ENCODE assay signal across 8 cellular contexts in genomic region chr6:161228911-161229591, GRCh38. TPM values are rescaled to one million over a fixed set of nuclear protein-coding genes. Genes with fewer than 3 reads are reported as not detected.
DNase-seq lines count a peak whose midpoint lies in the region; ATAC-seq, FAIRE-seq and TF ChIP-seq lines count a peak whose summit lies in the region.

No MANE protein-coding gene starts in this region.

- H3K27me3 Mint-ChIP-seq in stimulated activated naive CD8-positive, alpha-beta T cell treated with anti-CD3 and anti-CD28 coated beads, Interleukin-15, amount 100 ng/mL, for 72 hours: no peaks in the 10 kb centered on the region

- H3K4me1 Mint-ChIP-seq in stimulated activated naive CD8-positive, alpha-beta T cell treated with anti-CD3 and anti-CD28 coated beads, Interleukin-15, amount 100 ng/mL, for 72 hours: peaks cover 11% of the 10 kb centered on the region

- peak; percentile 69 for ATAC-seq in stimulated activated naive CD8-positive, alpha-beta T cell treated with anti-CD3 and anti-CD28 coated beads, Interleukin-15, Interleukin-2, amounts not matched to agents 100 U/mL and 50 U/mL, for 24 hours
- ATAC-seq in stimulated activated naive CD8-positive, alpha-beta T cell treated with anti-CD3 and anti-CD28 coated beads, Interleukin-15, amount 100 ng/mL, for 72 hours: no peak
- ATAC-seq in lower lobe of right lung: peak; percentile 51 to 68

- no peaks in the 10 kb centered on the region for H3K9me3 ChIP-seq in lower lobe of right lung

- no peak for TF ChIP-seq CTCF in bronchial epithelial cell (IDR thresholded peaks at IDR 0.05; ENCODE audit: insufficient read depth, low read length, severe bottlenecking)
- TF ChIP-seq CTCF in lower lobe of right lung (IDR thresholded peaks at IDR 0.05): no peak

- H3K9me3 Mint-ChIP-seq in stimulated activated naive CD8-positive, alpha-beta T cell treated with anti-CD3 and anti-CD28 coated beads, Interleukin-15, amount 100 ng/mL, for 72 hours: peaks cover 5 to 7% of the 10 kb centered on the region in 2 donors

- H3K4me3 Mint-ChIP-seq in stimulated activated naive CD8-positive, alpha-beta T cell treated with anti-CD3 and anti-CD28 coated beads, Interleukin-15, amount 100 ng/mL, for 72 hours: no peak overlapping the region

- intact Hi-C loops in lower lobe of right lung (cut with DNase I): no loop called here

- no peak for DNase-seq in stimulated activated naive CD8-positive, alpha-beta T cell treated with anti-CD3 and anti-CD28 coated beads, Interleukin-15, Interleukin-2, amounts not matched to agents 100 U/mL and 50 U/mL, for 24 hours
- DNase-seq in stimulated activated naive CD8-positive, alpha-beta T cell treated with anti-CD3 and anti-CD28 coated beads, Interleukin-15, amount 100 ng/mL, for 72 hours: no peak
- DNase-seq in M059J (ENCODE audit: low read depth): peak; percentile 94
- peak; percentile 85 for DNase-seq in bronchial epithelial cell (ENCODE audit: low read depth)
- DNase-seq in lower lobe of right lung: no peak
- DNase-seq in NCI-H345 treated with DMSO at 0.1 percent for 48 hours (lab: John Stamatoyannopoulos, UW; ENCODE audit: unreplicated experiment): no peak
- DNase-seq in NCI-H748 (lab: John Stamatoyannopoulos, UW; ENCODE audit: unreplicated experiment): no peak
- DNase-seq in NK-92 (lab: John Stamatoyannopoulos, UW; ENCODE audit: unreplicated experiment): no peak

- FAIRE-seq in bronchial epithelial cell (lab: Jason Lieb, UNC): no peak

- peak overlapping the region; percentile 26 for H3K27ac ChIP-seq in lower lobe of right lung

- H3K27ac Mint-ChIP-seq in stimulated activated naive CD8-positive, alpha-beta T cell treated with anti-CD3 and anti-CD28 coated beads, Interleukin-15, amount 100 ng/mL, for 72 hours: peak overlapping the region in 1 of 2 donors; percentile 63

- no peaks in the 10 kb centered on the region for H3K27me3 ChIP-seq in bronchial epithelial cell (ENCODE audit: control insufficient read depth, insufficient read depth, low read length)
- H3K27me3 ChIP-seq in lower lobe of right lung (ENCODE audit: low read depth): no peaks in the 10 kb centered on the region

- no peaks in the 10 kb centered on the region for H3K36me3 ChIP-seq in bronchial epithelial cell (ENCODE audit: control insufficient read depth, insufficient read depth, low read length)
- no peaks in the 10 kb centered on the region for H3K36me3 ChIP-seq in lower lobe of right lung

- H3K4me1 ChIP-seq in lower lobe of right lung: peaks cover 41% of the 10 kb centered on the region

- H3K4me3 ChIP-seq in bronchial epithelial cell (ENCODE audit: low read depth, low read length): no peak overlapping the region
- no peak overlapping the region for H3K4me3 ChIP-seq in lower lobe of right lung

RNA-seq across cellular contexts. Expression of gene AGPAT4, which starts 44.8 kb away (rescaled TPM):
- 12.0 and 20.5 TPM in 2 replicates for total RNA-seq in M059J (2014; rRNA removed; shearing (Covaris generic))
- total RNA-seq in bronchial epithelial cell: 2.6 and 4.9 TPM in 2 replicates
- 19.7 TPM for total RNA-seq in lower lobe of right lung

Comparison
In these comparisons a context has a peak if more than half of its experiments do, and no peak if none do; other contexts are left out.
1. DNase-seq: peak in M059J (single experiment) and bronchial epithelial cell (single experiment); none in stimulated activated naive CD8-positive, alpha-beta T cell treated with anti-CD3 and anti-CD28 coated beads, Interleukin-15, Interleukin-2, amounts not matched to agents 100 U/mL and 50 U/mL, for 24 hours (single experiment), stimulated activated naive CD8-positive, alpha-beta T cell treated with anti-CD3 and anti-CD28 coated beads, Interleukin-15, amount 100 ng/mL, for 72 hours (0 of 2), lower lobe of right lung (single experiment), NCI-H345 treated with DMSO at 0.1 percent for 48 hours (single experiment), NCI-H748 (single experiment) and NK-92 (single experiment).